8 cellular contexts compared by ENCODE assay signal in genomic region chr4:153506341-153506967, GRCh38. TPM values are rescaled to one million over a fixed set of nuclear protein-coding genes. Genes with fewer than 3 reads are reported as not detected.
DNase-seq lines count a peak whose midpoint lies in the region; ATAC-seq and TF ChIP-seq lines count a peak whose summit lies in the region.
"Not testable (repeated sequence)": the region's sequence is repeated elsewhere in the genome, so short reads cannot be mapped to it uniquely, and the experiment has no call there.

No MANE protein-coding gene starts in this region.

- not testable (repeated sequence) for H3F3A ChIP-seq in PC-3 (ENCODE audit: low read length, unreplicated experiment)

- H3K4me3 Mint-ChIP-seq in CD8-positive, alpha-beta memory T cell; activated naive CD8-positive, alpha-beta T cell treated with anti-CD3 and anti-CD28 coated beads for 36 hours; central memory CD8-positive, alpha-beta T cell; memory B cell: not testable (repeated sequence)

- H3K4me2 ChIP-seq in PC-3 (ENCODE audit: low read length) = peak overlapping the region; percentile 41; the same call in 1 of the 2 replicates

- WGBS in psoas muscle, 3 donors = 66 to 80% (median 66%) methylated on average over 7 of the region's 7 CpGs

- not testable (repeated sequence) for DNase-seq in CD8-positive, alpha-beta memory T cell; activated naive CD8-positive, alpha-beta T cell treated with anti-CD3 and anti-CD28 coated beads for 36 hours; central memory CD8-positive, alpha-beta T cell (ENCODE audit: low spot score in 2 of 2); memory B cell (ENCODE audit: low spot score in 2 of 2); psoas muscle; tibial artery
- DNase-seq in PC-3 = peak; percentile 57
- peak; percentile 35 for DNase-seq in activated CD4-positive, alpha-beta T cell treated with anti-CD3 and anti-CD28 coated beads for 48 hours

- not testable (repeated sequence) for H3K9ac ChIP-seq in PC-3 (ENCODE audit: low read length)

- peaks cover 38% of the 10 kb centered on the region for H3K4me1 ChIP-seq in CD8-positive, alpha-beta memory T cell (ENCODE audit: insufficient read depth, low read length)
- H3K4me1 ChIP-seq in PC-3 (ENCODE audit: insufficient read depth, low read length) = peaks cover 49% of the 10 kb centered on the region
- peaks cover 56% of the 10 kb centered on the region for H3K4me1 ChIP-seq in psoas muscle
- peaks cover 0 to 97% (median 21%) of the 10 kb centered on the region in 4 donors for H3K4me1 ChIP-seq in tibial artery

- H3K36me3 Mint-ChIP-seq in CD8-positive, alpha-beta memory T cell = peaks cover 4 to 50% (median 5%) of the 10 kb centered on the region in 3 donors
- H3K36me3 Mint-ChIP-seq in activated naive CD8-positive, alpha-beta T cell treated with anti-CD3 and anti-CD28 coated beads for 36 hours = peaks cover 73% of the 10 kb centered on the region
- H3K36me3 Mint-ChIP-seq in central memory CD8-positive, alpha-beta T cell (ENCODE audit: insufficient read depth) = peaks cover 33% of the 10 kb centered on the region
- peaks cover 25% of the 10 kb centered on the region for H3K36me3 Mint-ChIP-seq in memory B cell

- not testable (repeated sequence) for H3K9me3 ChIP-seq in CD8-positive, alpha-beta memory T cell (ENCODE audit: low read length); PC-3 (ENCODE audit: low read length); psoas muscle; tibial artery

- H3K4me3 ChIP-seq in CD8-positive, alpha-beta memory T cell (ENCODE audit: low read length); PC-3 (ENCODE audit: low read length); psoas muscle; tibial artery: not testable (repeated sequence)

- H3K27me3 ChIP-seq in CD8-positive, alpha-beta memory T cell (ENCODE audit: insufficient read depth, low read length, poor library complexity, severe bottlenecking); PC-3 (ENCODE audit: low read length); psoas muscle (ENCODE audit: insufficient read depth in 3 of 3, low read length in 2 of 3); tibial artery: not testable (repeated sequence)

- POLR2A ChIA-PET in CD8-positive, alpha-beta memory T cell (lab: Charles Lee); PC-3 (lab: Charles Lee; ENCODE audit: unreplicated experiment): not testable (repeated sequence)

- intact Hi-C loops in PC-3 (cut with micrococcal nuclease); tibial artery (cut with DNase I; ENCODE audit: low total_unique reads): not testable (repeated sequence)
- intact Hi-C loops in psoas muscle (cut with DNase I) = loop anchor here in 1 of 2 donors (5.0 kb wide), 1 partner anchor 46 kb away; no protein-coding TSS in a partner anchor

- H4K20me1 ChIP-seq in PC-3 (ENCODE audit: low read length) = not testable (repeated sequence)

- not testable (repeated sequence) for H3K9me2 ChIP-seq in PC-3 (replicated peaks; ENCODE audit: low read length)

- peaks cover 53 to 76% (median 76%) of the 10 kb centered on the region in 3 donors for H3K4me1 Mint-ChIP-seq in CD8-positive, alpha-beta memory T cell
- H3K4me1 Mint-ChIP-seq in activated naive CD8-positive, alpha-beta T cell treated with anti-CD3 and anti-CD28 coated beads for 36 hours = peaks cover 63% of the 10 kb centered on the region
- peaks cover 56% of the 10 kb centered on the region for H3K4me1 Mint-ChIP-seq in central memory CD8-positive, alpha-beta T cell
- H3K4me1 Mint-ChIP-seq in memory B cell = peaks cover 50% of the 10 kb centered on the region

- not testable (repeated sequence) for TF ChIP-seq CTCF in PC-3 (conservative IDR thresholded peaks at IDR 0.05; ENCODE audit: low read depth, low read length); psoas muscle (IDR thresholded peaks at IDR 0.05); tibial artery (IDR thresholded peaks at IDR 0.05)

- not testable (repeated sequence) for H2AFZ ChIP-seq in PC-3 (ENCODE audit: low read length)

- not testable (repeated sequence) for BruUV-seq in PC-3 (replicated peaks; lab: Mats Ljungman, UMichigan)

- H3K9me3 Mint-ChIP-seq in CD8-positive, alpha-beta memory T cell; central memory CD8-positive, alpha-beta T cell; memory B cell: not testable (repeated sequence)
- H3K9me3 Mint-ChIP-seq in activated naive CD8-positive, alpha-beta T cell treated with anti-CD3 and anti-CD28 coated beads for 36 hours = peaks cover 19% of the 10 kb centered on the region

- CTCF ChIA-PET in CD8-positive, alpha-beta memory T cell (lab: Charles Lee); PC-3 (lab: Charles Lee): not testable (repeated sequence)

- H3K27ac Mint-ChIP-seq in CD8-positive, alpha-beta memory T cell = peak overlapping the region; percentile 63 to 92 (median 68)
- peak overlapping the region; percentile 62 for H3K27ac Mint-ChIP-seq in activated naive CD8-positive, alpha-beta T cell treated with anti-CD3 and anti-CD28 coated beads for 36 hours
- H3K27ac Mint-ChIP-seq in central memory CD8-positive, alpha-beta T cell (ENCODE audit: low read depth) = peak overlapping the region; percentile 4
- H3K27ac Mint-ChIP-seq in memory B cell = peak overlapping the region; percentile 81

- H3K79me2 ChIP-seq in PC-3 (ENCODE audit: low read length) = not testable (repeated sequence)

- not testable (repeated sequence) for H3K27me3 Mint-ChIP-seq in CD8-positive, alpha-beta memory T cell; activated naive CD8-positive, alpha-beta T cell treated with anti-CD3 and anti-CD28 coated beads for 36 hours; central memory CD8-positive, alpha-beta T cell; memory B cell

- H3K27ac ChIP-seq in CD8-positive, alpha-beta memory T cell (ENCODE audit: low read depth, low read length) = not testable (repeated sequence)
- H3K27ac ChIP-seq in PC-3 (ENCODE audit: low read length) (peak overlapping the region; percentile 32), psoas muscle (peak overlapping the region; percentile 75), tibial artery (peak overlapping the region; percentile 64 to 85)

- ATAC-seq in PC-3 (peak; percentile 89), psoas muscle (peak in 3 of 4 donors; percentile 13 to 68 (median 49))
- not testable (repeated sequence) for ATAC-seq in central memory CD8-positive, alpha-beta T cell (replicated peaks; ENCODE audit: extremely low read depth, poor library complexity, severe bottlenecking); memory B cell (ENCODE audit: low read depth)

- H3K36me3 ChIP-seq in CD8-positive, alpha-beta memory T cell (ENCODE audit: insufficient read depth, low read length); PC-3 (ENCODE audit: low read depth, low read length); psoas muscle (ENCODE audit: insufficient read depth in 1 of 2, low read depth in 1 of 2); tibial artery: not testable (repeated sequence)

RNA-seq across cellular contexts. Expression of gene TMEM131L, which starts 40.3 kb away (rescaled TPM):
- total RNA-seq in CD8-positive, alpha-beta memory T cell = 10 to 100 TPM; 28.1 to 29.6 TPM
- polyA plus RNA-seq in CD8-positive, alpha-beta memory T cell = 28.6 TPM
- total RNA-seq in PC-3 (2014; rRNA removed) (7.7 and 10.3 TPM in 2 replicates), psoas muscle (10 to 100 TPM in 2 of 4 donors, 1 to 10 TPM in 2; 6.9 to 21.2 (median 11.5) TPM)
- 10 to 100 TPM; 45.4 to 48.1 TPM for total RNA-seq in activated naive CD8-positive, alpha-beta T cell treated with anti-CD3 and anti-CD28 coated beads for 36 hours
- 1 to 10 TPM; 2.1 to 6.7 (median 3.3) TPM for polyA plus RNA-seq in psoas muscle

Comparison
In these comparisons a context has a peak if more than half of its experiments do, and no peak if none do; other contexts are left out.
1. H3K27ac Mint-ChIP-seq: peak in every context shown above with its lines; median percentile 81 in memory B cell; 68 in CD8-positive, alpha-beta memory T cell; 62 in activated naive CD8-positive, alpha-beta T cell treated with anti-CD3 and anti-CD28 coated beads for 36 hours; 4 in central memory CD8-positive, alpha-beta T cell.